1 cellular context compared by ENCODE assay signal in genomic region chr3:125351152-125351551, GRCh38.
TF ChIP-seq lines count a peak whose summit lies in the region.

No MANE protein-coding gene starts in this region.

TF ChIP-seq in GM23338, 12 proteins besides CTCF, POLR2A, EP300 and RAD21 (continued from another document):
- TF ChIP-seq, protein P1, sequence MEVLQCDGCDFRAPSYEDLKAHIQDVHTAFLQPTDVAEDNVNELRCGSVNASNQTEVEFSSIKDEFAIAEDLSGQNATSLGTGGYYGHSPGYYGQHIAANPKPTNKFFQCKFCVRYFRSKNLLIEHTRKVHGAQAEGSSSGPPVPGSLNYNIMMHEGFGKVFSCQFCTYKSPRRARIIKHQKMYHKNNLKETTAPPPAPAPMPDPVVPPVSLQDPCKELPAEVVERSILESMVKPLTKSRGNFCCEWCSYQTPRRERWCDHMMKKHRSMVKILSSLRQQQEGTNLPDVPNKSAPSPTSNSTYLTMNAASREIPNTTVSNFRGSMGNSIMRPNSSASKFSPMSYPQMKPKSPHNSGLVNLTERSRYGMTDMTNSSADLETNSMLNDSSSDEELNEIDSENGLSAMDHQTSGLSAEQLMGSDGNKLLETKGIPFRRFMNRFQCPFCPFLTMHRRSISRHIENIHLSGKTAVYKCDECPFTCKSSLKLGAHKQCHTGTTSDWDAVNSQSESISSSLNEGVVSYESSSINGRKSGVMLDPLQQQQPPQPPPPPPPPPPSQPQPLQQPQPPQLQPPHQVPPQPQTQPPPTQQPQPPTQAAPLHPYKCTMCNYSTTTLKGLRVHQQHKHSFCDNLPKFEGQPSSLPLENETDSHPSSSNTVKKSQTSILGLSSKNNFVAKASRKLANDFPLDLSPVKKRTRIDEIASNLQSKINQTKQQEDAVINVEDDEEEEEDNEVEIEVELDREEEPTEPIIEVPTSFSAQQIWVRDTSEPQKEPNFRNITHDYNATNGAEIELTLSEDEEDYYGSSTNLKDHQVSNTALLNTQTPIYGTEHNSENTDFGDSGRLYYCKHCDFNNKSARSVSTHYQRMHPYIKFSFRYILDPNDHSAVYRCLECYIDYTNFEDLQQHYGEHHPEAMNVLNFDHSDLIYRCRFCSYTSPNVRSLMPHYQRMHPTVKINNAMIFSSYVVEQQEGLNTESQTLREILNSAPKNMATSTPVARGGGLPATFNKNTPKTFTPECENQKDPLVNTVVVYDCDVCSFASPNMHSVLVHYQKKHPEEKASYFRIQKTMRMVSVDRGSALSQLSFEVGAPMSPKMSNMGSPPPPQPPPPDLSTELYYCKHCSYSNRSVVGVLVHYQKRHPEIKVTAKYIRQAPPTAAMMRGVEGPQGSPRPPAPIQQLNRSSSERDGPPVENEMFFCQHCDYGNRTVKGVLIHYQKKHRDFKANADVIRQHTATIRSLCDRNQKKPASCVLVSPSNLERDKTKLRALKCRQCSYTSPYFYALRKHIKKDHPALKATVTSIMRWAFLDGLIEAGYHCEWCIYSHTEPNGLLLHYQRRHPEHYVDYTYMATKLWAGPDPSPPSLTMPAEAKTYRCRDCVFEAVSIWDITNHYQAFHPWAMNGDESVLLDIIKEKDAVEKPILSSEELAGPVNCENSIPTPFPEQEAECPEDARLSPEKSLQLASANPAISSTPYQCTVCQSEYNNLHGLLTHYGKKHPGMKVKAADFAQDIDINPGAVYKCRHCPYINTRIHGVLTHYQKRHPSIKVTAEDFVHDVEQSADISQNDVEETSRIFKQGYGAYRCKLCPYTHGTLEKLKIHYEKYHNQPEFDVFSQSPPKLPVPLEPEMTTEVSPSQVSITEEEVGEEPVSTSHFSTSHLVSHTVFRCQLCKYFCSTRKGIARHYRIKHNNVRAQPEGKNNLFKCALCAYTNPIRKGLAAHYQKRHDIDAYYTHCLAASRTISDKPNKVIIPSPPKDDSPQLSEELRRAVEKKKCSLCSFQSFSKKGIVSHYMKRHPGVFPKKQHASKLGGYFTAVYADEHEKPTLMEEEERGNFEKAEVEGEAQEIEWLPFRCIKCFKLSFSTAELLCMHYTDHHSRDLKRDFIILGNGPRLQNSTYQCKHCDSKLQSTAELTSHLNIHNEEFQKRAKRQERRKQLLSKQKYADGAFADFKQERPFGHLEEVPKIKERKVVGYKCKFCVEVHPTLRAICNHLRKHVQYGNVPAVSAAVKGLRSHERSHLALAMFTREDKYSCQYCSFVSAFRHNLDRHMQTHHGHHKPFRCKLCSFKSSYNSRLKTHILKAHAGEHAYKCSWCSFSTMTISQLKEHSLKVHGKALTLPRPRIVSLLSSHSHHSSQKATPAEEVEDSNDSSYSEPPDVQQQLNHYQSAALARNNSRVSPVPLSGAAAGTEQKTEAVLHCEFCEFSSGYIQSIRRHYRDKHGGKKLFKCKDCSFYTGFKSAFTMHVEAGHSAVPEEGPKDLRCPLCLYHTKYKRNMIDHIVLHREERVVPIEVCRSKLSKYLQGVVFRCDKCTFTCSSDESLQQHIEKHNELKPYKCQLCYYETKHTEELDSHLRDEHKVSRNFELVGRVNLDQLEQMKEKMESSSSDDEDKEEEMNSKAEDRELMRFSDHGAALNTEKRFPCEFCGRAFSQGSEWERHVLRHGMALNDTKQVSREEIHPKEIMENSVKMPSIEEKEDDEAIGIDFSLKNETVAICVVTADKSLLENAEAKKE (CRISPR knock-in tag; IDR thresholded peaks at IDR 0.05) = no peak
- TF ChIP-seq REST (IDR thresholded peaks at IDR 0.05; ENCODE audit: unreplicated experiment) (no peak), NANOG (IDR thresholded peaks at IDR 0.05; ENCODE audit: borderline replicate concordance) (no peak), STAT1 (IDR thresholded peaks at IDR 0.05; ENCODE audit: unreplicated experiment) (no peak), ZNF331 (CRISPR knock-in tag; IDR thresholded peaks at IDR 0.05; ENCODE audit: low read depth) (no peak), JUNB (IDR thresholded peaks at IDR 0.05; ENCODE audit: unreplicated experiment) (no peak)
TF ChIP-seq in GM23338: peak in this region for 0.
